25 cellular contexts compared by ENCODE assay signal in genomic region chr2:215015421-215015820, GRCh38.
"Had no signal": no experiment of that assay in that cellular context is flagged by ENCODE, and none has a peak within 500 bp of the region (broad histone marks: within the 10 kb centered on the region; RNA-seq: fewer than 3 reads in every experiment).

No MANE protein-coding gene starts in this region.

- DNase-seq: natural killer cell; occipital lobe; ovary; posterior cingulate gyrus; psoas muscle; right cardiac atrium; right lobe of liver; sigmoid colon; small intestine; stimulated activated CD4-positive, alpha-beta T cell treated with anti-CD3 and anti-CD28 coated beads, Interleukin-15, amount 100 ng/mL, for 24 hours; stimulated activated CD4-positive, alpha-beta T cell treated with anti-CD3 and anti-CD28 coated beads, Interleukin-2, amount 100 ng/mL, for 24 hours; stimulated activated CD4-positive, alpha-beta T cell treated with anti-CD3 and anti-CD28 coated beads, Interleukin-2, amount 100 ng/mL, for 48 hours; stimulated activated CD4-positive, alpha-beta T cell treated with anti-CD3 and anti-CD28 coated beads, Interleukin-4, amount 100 ng/mL, for 24 hours; stimulated activated naive B cell treated with anti-CD40 and anti-IgM and Interleukin-4, amounts not matched to agents 10 μg/mL and 1 μg/mL and 100 μg/mL, for 72 hours; stimulated activated naive CD4-positive, alpha-beta T cell treated with Interleukin-2 at 50 U/mL for 16 hours; stomach; thyroid gland had no signal

- H3K4me3 ChIP-seq: neural progenitor cell, ovary, psoas muscle, right lobe of liver, sigmoid colon, stomach, thoracic aorta, thyroid gland, tibial nerve, upper lobe of left lung, vagina had no signal

- FAIRE-seq: small intestine, urothelium cell line had no signal

- H3K4me1 ChIP-seq: neural progenitor cell, parathyroid adenoma, psoas muscle, right lobe of liver, sigmoid colon, stomach, thyroid gland, tibial nerve, upper lobe of left lung, vagina had no signal

- H3K27me3 ChIP-seq: neural progenitor cell, ovary, right lobe of liver, sigmoid colon, stomach, thyroid gland, tibial nerve, upper lobe of left lung, vagina had no signal

- H3K9ac ChIP-seq: neural progenitor cell, parathyroid adenoma had no signal

- H3K27ac ChIP-seq: neural progenitor cell, ovary, parathyroid adenoma, psoas muscle, right lobe of liver, sigmoid colon, stomach, thoracic aorta, thyroid gland, tibial nerve, upper lobe of left lung, vagina had no signal

- H2AFZ ChIP-seq: neural progenitor cell, parathyroid adenoma had no signal

- H3K9me3 ChIP-seq: ovary, psoas muscle, right lobe of liver, sigmoid colon, stomach, thoracic aorta, thyroid gland, tibial nerve, upper lobe of left lung, vagina had no signal

- H3K36me3 ChIP-seq: neural progenitor cell, ovary, right lobe of liver, sigmoid colon, stomach, thoracic aorta, thyroid gland, tibial nerve, upper lobe of left lung, vagina had no signal

- H3K4me2 ChIP-seq: neural progenitor cell had no signal

- ATAC-seq: natural killer cell; psoas muscle; right cardiac atrium; right lobe of liver; stimulated activated effector memory CD8-positive, alpha-beta T cell treated with anti-CD3 and anti-CD28 coated beads, Interleukin-12 subunit alpha, Interleukin-12 subunit beta, amount 100 ng/mL, for 72 hours; stimulated activated naive B cell treated with anti-CD40 and anti-IgM and Interleukin-4, amounts not matched to agents 10 μg/mL and 1 μg/mL and 100 μg/mL, for 72 hours had no signal

- H3K79me2 ChIP-seq: parathyroid adenoma had no signal
